15 cellular contexts compared by ENCODE assay signal in the genomic region with DNA sequence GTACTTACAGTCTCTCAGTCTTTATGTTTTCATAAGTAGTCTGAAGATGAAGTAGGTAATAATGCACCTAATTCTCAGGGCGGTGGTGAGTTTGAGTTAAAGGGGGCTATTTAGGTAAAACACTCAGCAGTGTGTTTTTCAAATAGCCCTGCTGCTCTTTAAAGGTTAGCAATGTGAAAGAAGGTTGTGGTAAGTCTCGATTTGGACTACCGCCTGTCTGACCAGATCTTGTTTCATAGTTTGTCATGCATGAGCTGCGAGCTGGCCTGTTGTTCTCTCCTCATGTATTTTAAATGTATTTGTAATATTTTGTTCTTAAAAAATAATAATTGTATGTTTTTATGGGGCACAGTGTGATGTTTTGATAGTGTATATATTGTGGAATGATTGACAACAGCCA.
DNase-seq lines count a peak whose midpoint lies in the region; ATAC-seq and TF ChIP-seq lines count a peak whose summit lies in the region.
"Had no signal": no experiment of that assay in that cellular context is flagged by ENCODE, and none has a peak within 500 bp of the region (broad histone marks: within the 10 kb centered on the region; RNA-seq: fewer than 3 reads in every experiment).

No MANE protein-coding gene starts in this region.

- no peaks in the 10 kb centered on the region for H3F3A ChIP-seq in MM.1S (ENCODE audit: insufficient read depth, low read length)

- DNase-seq in GM13977 (ENCODE audit: low spot score): peak; percentile 19
- DNase-seq in MM.1S: no peak
- no peak for DNase-seq in stimulated activated naive CD8-positive, alpha-beta T cell treated with anti-CD3 and anti-CD28 coated beads, Interleukin-15, Interleukin-2, amounts not matched to agents 100 U/mL and 50 U/mL, for 24 hours
- DNase-seq: 8988T; AML-193; Caco-2; CD8-positive, alpha-beta memory T cell; DND-41; GDM1; HCEC 1CT had no signal

- peak overlapping the region; percentile 57 for H3K27ac Mint-ChIP-seq in stimulated activated memory B cell treated with anti-CD40 and anti-IgM and Interleukin-4, amounts not matched to agents 10 μg/mL and 1 μg/mL and 100 μg/mL, for 72 hours
- H3K27ac Mint-ChIP-seq: CD8-positive, alpha-beta memory T cell had no signal

- peak; percentile 49 for ATAC-seq in HG02798 (IDR thresholded peaks at IDR 0.05; ENCODE audit: poor library complexity, unreplicated experiment)
- peak; percentile 61 for ATAC-seq in HG03565 (IDR thresholded peaks at IDR 0.05; ENCODE audit: unreplicated experiment)
- peak; percentile 79 for ATAC-seq in stimulated activated memory B cell treated with anti-CD40 and anti-IgM and Interleukin-4, amounts not matched to agents 10 μg/mL and 1 μg/mL and 100 μg/mL, for 72 hours
- ATAC-seq in stimulated activated naive CD8-positive, alpha-beta T cell treated with anti-CD3 and anti-CD28 coated beads, Interleukin-15, Interleukin-2, amounts not matched to agents 100 U/mL and 50 U/mL, for 24 hours: no peak
- no peak for ATAC-seq in GM21390 (IDR thresholded peaks at IDR 0.05; ENCODE audit: unreplicated experiment)

- H3K4me3 Mint-ChIP-seq in stimulated activated memory B cell treated with anti-CD40 and anti-IgM and Interleukin-4, amounts not matched to agents 10 μg/mL and 1 μg/mL and 100 μg/mL, for 72 hours: no peak overlapping the region
- H3K4me3 Mint-ChIP-seq: CD8-positive, alpha-beta memory T cell had no signal

- no peaks in the 10 kb centered on the region for H3K36me3 Mint-ChIP-seq in stimulated activated memory B cell treated with anti-CD40 and anti-IgM and Interleukin-4, amounts not matched to agents 10 μg/mL and 1 μg/mL and 100 μg/mL, for 72 hours
- H3K36me3 Mint-ChIP-seq: CD8-positive, alpha-beta memory T cell had no signal

- H3K9ac ChIP-seq in MM.1S (ENCODE audit: low read length): no peak overlapping the region
- H3K9ac ChIP-seq: BLaER1 had no signal

- no peaks in the 10 kb centered on the region for H3K9me2 ChIP-seq in MM.1S (replicated peaks; ENCODE audit: insufficient read depth, low read length)

- no peaks in the 10 kb centered on the region for H3K27me3 Mint-ChIP-seq in stimulated activated memory B cell treated with anti-CD40 and anti-IgM and Interleukin-4, amounts not matched to agents 10 μg/mL and 1 μg/mL and 100 μg/mL, for 72 hours

- no peak overlapping the region for H2AFZ ChIP-seq in MM.1S (ENCODE audit: low read length)

- H4K20me1 ChIP-seq in MM.1S (ENCODE audit: insufficient read depth, low read length): no peaks in the 10 kb centered on the region
- H4K20me1 ChIP-seq: BLaER1 had no signal

- no peaks in the 10 kb centered on the region for H3K79me2 ChIP-seq in MM.1S (ENCODE audit: low read length)

- no peaks in the 10 kb centered on the region for H3K9me3 Mint-ChIP-seq in stimulated activated memory B cell treated with anti-CD40 and anti-IgM and Interleukin-4, amounts not matched to agents 10 μg/mL and 1 μg/mL and 100 μg/mL, for 72 hours

- no peak overlapping the region for H3K4me3 ChIP-seq in MM.1S (ENCODE audit: low read length)
- H3K4me3 ChIP-seq: BLaER1 had no signal

- H3K4me1 Mint-ChIP-seq in stimulated activated memory B cell treated with anti-CD40 and anti-IgM and Interleukin-4, amounts not matched to agents 10 μg/mL and 1 μg/mL and 100 μg/mL, for 72 hours: peaks cover 18% of the 10 kb centered on the region
- H3K4me1 Mint-ChIP-seq: CD8-positive, alpha-beta memory T cell had no signal

- in situ Hi-C loops in GM13977 (cut with MboI; ENCODE audit: low pct_unique_long_range_greater_than_20kb, low sequenced_read_pairs, unreplicated experiment): no loop called here

- no peak overlapping the region for H3K27ac ChIP-seq in MM.1S (ENCODE audit: low read length)
- H3K27ac ChIP-seq: BLaER1 had no signal

- no peaks in the 10 kb centered on the region for H3K36me3 ChIP-seq in MM.1S (replicated peaks; ENCODE audit: insufficient read depth, low read length)
- H3K36me3 ChIP-seq: BLaER1 had no signal

- no peaks in the 10 kb centered on the region for H3K4me1 ChIP-seq in MM.1S (ENCODE audit: low read length)
- H3K4me1 ChIP-seq: BLaER1, Caco-2 had no signal

- no peak overlapping the region for H3K4me2 ChIP-seq in MM.1S (ENCODE audit: low read depth, low read length)
- H3K4me2 ChIP-seq: BLaER1 had no signal

- no peaks in the 10 kb centered on the region for H3K27me3 ChIP-seq in MM.1S (replicated peaks; ENCODE audit: insufficient read depth, low read length)
- H3K27me3 ChIP-seq: BLaER1 had no signal

- no peak for TF ChIP-seq CTCF in GM13977 (IDR thresholded peaks at IDR 0.05; ENCODE audit: extremely low read depth, insufficient read depth, missing control alignments)
- TF ChIP-seq CTCF in MM.1S (IDR thresholded peaks at IDR 0.05; ENCODE audit: low read length): no peak

- no peaks in the 10 kb centered on the region for H3K9me3 ChIP-seq in MM.1S (replicated peaks; ENCODE audit: insufficient read depth, low read length)
- H3K9me3 ChIP-seq: Caco-2 had no signal

Comparison
In these comparisons a context has a peak if more than half of its experiments do, and no peak if none do; other contexts are left out.
1. ATAC-seq: peak in HG02798 (single experiment), HG03565 (single experiment) and stimulated activated memory B cell treated with anti-CD40 and anti-IgM and Interleukin-4, amounts not matched to agents 10 μg/mL and 1 μg/mL and 100 μg/mL, for 72 hours (single experiment); none in stimulated activated naive CD8-positive, alpha-beta T cell treated with anti-CD3 and anti-CD28 coated beads, Interleukin-15, Interleukin-2, amounts not matched to agents 100 U/mL and 50 U/mL, for 24 hours (single experiment) and GM21390 (single experiment).